In the genomic region with DNA sequence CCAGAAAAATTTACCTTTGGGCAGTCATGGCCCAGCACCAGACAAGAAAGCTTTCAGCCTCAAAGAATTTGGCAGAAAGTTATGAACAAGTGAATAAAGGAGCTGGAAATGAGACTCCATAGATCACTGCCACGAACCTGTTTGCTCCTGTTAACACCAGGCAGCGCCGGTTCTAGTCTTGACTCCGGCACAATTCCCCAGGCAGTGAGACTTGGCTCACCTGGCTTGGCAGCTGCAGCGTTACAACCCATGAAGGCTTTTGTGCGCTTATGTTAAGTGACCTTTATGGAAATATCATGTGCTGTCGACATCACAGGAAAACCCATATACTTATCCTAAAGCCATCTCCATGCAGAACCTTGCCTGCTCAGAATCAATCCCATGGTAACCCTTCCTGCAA, we compare ENCODE assay signal across 1 cellular context.
TF ChIP-seq lines count a peak whose summit lies in the region.

No MANE protein-coding gene starts in this region.

TF ChIP-seq in HepG2, 621 proteins besides CTCF, POLR2A, EP300 and RAD21 (continued from another document):
- TF ChIP-seq, protein P1, sequence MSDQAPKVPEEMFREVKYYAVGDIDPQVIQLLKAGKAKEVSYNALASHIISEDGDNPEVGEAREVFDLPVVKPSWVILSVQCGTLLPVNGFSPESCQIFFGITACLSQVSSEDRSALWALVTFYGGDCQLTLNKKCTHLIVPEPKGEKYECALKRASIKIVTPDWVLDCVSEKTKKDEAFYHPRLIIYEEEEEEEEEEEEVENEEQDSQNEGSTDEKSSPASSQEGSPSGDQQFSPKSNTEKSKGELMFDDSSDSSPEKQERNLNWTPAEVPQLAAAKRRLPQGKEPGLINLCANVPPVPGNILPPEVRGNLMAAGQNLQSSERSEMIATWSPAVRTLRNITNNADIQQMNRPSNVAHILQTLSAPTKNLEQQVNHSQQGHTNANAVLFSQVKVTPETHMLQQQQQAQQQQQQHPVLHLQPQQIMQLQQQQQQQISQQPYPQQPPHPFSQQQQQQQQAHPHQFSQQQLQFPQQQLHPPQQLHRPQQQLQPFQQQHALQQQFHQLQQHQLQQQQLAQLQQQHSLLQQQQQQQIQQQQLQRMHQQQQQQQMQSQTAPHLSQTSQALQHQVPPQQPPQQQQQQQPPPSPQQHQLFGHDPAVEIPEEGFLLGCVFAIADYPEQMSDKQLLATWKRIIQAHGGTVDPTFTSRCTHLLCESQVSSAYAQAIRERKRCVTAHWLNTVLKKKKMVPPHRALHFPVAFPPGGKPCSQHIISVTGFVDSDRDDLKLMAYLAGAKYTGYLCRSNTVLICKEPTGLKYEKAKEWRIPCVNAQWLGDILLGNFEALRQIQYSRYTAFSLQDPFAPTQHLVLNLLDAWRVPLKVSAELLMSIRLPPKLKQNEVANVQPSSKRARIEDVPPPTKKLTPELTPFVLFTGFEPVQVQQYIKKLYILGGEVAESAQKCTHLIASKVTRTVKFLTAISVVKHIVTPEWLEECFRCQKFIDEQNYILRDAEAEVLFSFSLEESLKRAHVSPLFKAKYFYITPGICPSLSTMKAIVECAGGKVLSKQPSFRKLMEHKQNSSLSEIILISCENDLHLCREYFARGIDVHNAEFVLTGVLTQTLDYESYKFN (CRISPR knock-in tag; conservative IDR thresholded peaks at IDR 0.05): no peak
- no peak for TF ChIP-seq TSC22D2 (CRISPR knock-in tag; IDR thresholded peaks at IDR 0.05; ENCODE audit: borderline replicate concordance)
- TF ChIP-seq, protein P2, sequence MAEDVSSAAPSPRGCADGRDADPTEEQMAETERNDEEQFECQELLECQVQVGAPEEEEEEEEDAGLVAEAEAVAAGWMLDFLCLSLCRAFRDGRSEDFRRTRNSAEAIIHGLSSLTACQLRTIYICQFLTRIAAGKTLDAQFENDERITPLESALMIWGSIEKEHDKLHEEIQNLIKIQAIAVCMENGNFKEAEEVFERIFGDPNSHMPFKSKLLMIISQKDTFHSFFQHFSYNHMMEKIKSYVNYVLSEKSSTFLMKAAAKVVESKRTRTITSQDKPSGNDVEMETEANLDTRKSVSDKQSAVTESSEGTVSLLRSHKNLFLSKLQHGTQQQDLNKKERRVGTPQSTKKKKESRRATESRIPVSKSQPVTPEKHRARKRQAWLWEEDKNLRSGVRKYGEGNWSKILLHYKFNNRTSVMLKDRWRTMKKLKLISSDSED (CRISPR knock-in tag; IDR thresholded peaks at IDR 0.05): no peak
- TF ChIP-seq ZNF790 (CRISPR knock-in tag; IDR thresholded peaks at IDR 0.05; ENCODE audit: borderline replicate concordance): no peak
- TF ChIP-seq ZNF230 (CRISPR knock-in tag; IDR thresholded peaks at IDR 0.05): no peak
- no peak for TF ChIP-seq BRD4 (CRISPR knock-in tag; IDR thresholded peaks at IDR 0.05)
- no peak for TF ChIP-seq ZNF678 (CRISPR knock-in tag; IDR thresholded peaks at IDR 0.05)
- TF ChIP-seq ZNF557 (CRISPR knock-in tag; IDR thresholded peaks at IDR 0.05): no peak
- TF ChIP-seq ZNF564 (CRISPR knock-in tag; IDR thresholded peaks at IDR 0.05): no peak
- TF ChIP-seq, protein P3, sequence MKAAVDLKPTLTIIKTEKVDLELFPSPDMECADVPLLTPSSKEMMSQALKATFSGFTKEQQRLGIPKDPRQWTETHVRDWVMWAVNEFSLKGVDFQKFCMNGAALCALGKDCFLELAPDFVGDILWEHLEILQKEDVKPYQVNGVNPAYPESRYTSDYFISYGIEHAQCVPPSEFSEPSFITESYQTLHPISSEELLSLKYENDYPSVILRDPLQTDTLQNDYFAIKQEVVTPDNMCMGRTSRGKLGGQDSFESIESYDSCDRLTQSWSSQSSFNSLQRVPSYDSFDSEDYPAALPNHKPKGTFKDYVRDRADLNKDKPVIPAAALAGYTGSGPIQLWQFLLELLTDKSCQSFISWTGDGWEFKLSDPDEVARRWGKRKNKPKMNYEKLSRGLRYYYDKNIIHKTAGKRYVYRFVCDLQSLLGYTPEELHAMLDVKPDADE (CRISPR knock-in tag; IDR thresholded peaks at IDR 0.05): no peak
